1 cellular context compared by ENCODE assay signal in the genomic region with DNA sequence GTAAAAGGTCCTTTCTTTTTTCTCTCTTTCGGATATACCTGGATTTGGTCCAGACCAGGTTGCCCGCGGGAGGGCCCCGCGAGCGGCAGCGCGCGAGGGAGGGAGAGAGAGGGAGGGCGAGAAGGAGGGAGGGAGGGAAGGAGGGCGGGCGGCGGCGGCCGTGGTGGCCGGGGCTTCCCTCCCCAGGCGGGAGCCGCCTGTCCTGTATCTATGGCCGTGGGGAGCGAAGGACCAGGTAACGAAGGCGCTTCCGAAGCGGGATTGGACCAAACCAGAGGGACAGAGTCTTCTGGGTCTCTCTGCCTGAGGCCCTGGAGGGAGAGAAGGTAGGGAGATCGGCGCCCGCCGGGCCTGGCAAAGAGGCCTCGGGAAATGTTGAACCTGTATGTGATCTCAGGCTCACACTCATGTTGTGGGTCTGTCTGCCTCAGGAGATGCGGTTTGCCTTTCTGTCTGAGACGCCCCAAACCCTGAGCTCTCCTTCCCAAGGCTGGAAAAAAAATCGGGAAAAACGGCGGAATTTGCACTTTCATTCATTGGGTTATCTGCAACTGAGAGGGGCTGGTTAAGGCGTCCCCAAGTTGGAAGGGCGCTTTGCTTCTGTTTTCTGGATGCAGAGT.
TF ChIP-seq lines count a peak whose summit lies in the region.

No MANE protein-coding gene starts in this region.

TF ChIP-seq in HepG2, 621 proteins besides CTCF, POLR2A, EP300 and RAD21:
- TF ChIP-seq AFF4 (CRISPR knock-in tag; IDR thresholded peaks at IDR 0.05) (no peak), ZBTB33 (CRISPR knock-in tag; IDR thresholded peaks at IDR 0.05) (peak; percentile 23; the same call in 1 of the 2 replicates), ZNF746 (CRISPR knock-in tag; IDR thresholded peaks at IDR 0.05) (0 out of 2 replicates have a peak, but pooled peaks have one; percentile 60)
